ENCODE assay signal across 20 cellular contexts in the genomic region with DNA sequence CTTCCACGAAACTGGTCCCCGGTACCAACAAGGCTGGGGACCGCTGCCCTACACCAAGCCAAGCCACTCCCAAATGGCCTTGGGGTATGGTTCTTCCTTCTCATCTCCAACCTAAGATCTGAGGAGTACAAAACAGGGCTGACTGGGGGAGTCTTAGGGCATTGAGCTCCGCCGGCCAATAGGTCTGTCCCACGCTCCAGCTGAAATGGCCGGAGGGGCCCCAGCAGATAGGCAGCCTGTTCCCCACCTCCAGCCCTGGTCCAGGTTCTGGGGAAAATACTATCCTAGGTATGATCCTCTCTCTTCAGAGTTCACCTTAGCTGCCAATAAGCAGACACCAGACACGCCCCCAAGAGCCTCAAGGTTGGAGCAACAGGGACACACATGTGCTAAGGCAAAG.
A peak's percentile ranks its signal among the peaks of the same experiment; 100 is the strongest.
DNase-seq lines count a peak whose midpoint lies in the region; ATAC-seq and TF ChIP-seq lines count a peak whose summit lies in the region.
"Had no signal": no experiment of that assay in that cellular context is flagged by ENCODE, and none has a peak within 500 bp of the region (broad histone marks: within the 10 kb centered on the region; RNA-seq: fewer than 3 reads in every experiment).

No MANE protein-coding gene starts in this region.

- no peaks in the 10 kb centered on the region for H3K27me3 Mint-ChIP-seq in activated CD4-positive, alpha-beta memory T cell treated with anti-CD3 and anti-CD28 coated beads for 36 hours
- H3K27me3 Mint-ChIP-seq: CD8-positive, alpha-beta memory T cell had no signal

- peaks cover 25% of the 10 kb centered on the region for H3K9me1 ChIP-seq in IMR-90 (ENCODE audit: insufficient read depth, low read length)

- no peak overlapping the region for H4K8ac ChIP-seq in IMR-90 (ENCODE audit: low read depth in 2 of 2, low read length in 2 of 2)

- dilution Hi-C loops in IMR-90 (cut with HindIII; ENCODE audit: low sequenced_read_pairs, unreplicated experiment): no loop called here

- TF ChIP-seq RAD21 in IMR-90 (IDR thresholded peaks at IDR 0.05; ENCODE audit: low read length): no peak

- peaks cover 82% of the 10 kb centered on the region for H3K36me3 ChIP-seq in IMR-90 (ENCODE audit: control insufficient read depth, insufficient read depth, low read length)
- H3K36me3 ChIP-seq in RWPE2 (ENCODE audit: low read depth): peaks cover 100% of the 10 kb centered on the region
- H3K36me3 ChIP-seq in esophagus muscularis mucosa: peaks cover 70 to 92% (median 86%) of the 10 kb centered on the region in 4 donors
- no peaks in the 10 kb centered on the region for H3K36me3 ChIP-seq in Karpas-422 (ENCODE audit: insufficient read depth, low read length)

- no peaks in the 10 kb centered on the region for H3K9me3 Mint-ChIP-seq in stimulated activated effector memory CD8-positive, alpha-beta T cell treated with anti-CD3 and anti-CD28 coated beads, Interleukin-12 subunit alpha, Interleukin-12 subunit beta, amount 100 ng/mL, for 72 hours
- H3K9me3 Mint-ChIP-seq in activated CD4-positive, alpha-beta memory T cell treated with anti-CD3 and anti-CD28 coated beads for 36 hours: no peaks in the 10 kb centered on the region
- H3K9me3 Mint-ChIP-seq: CD8-positive, alpha-beta memory T cell; HFFc6 had no signal

- no peak overlapping the region for H2BK15ac ChIP-seq in IMR-90 (ENCODE audit: low read depth, low read length)

- H3K79me1 ChIP-seq in IMR-90 (ENCODE audit: low read depth in 1 of 2, low read length in 2 of 2): peaks cover 35 to 84% of the 10 kb centered on the region in 2 experiments

- WGBS in IMR-90 (ENCODE audit: extremely low coverage in 2 of 2, insufficient read length in 1 of 2), 2 experiments: no CpG with 5 or more reads among the region's 8 CpGs
- 94% methylated on average over 8 of the region's 8 CpGs for WGBS in esophagus muscularis mucosa

- H3K9me3 ChIP-seq in IMR-90 (ENCODE audit: control insufficient read depth, insufficient read depth, low read length) (no peaks in the 10 kb centered on the region), RWPE2 (ENCODE audit: severe bottlenecking) (no peaks in the 10 kb centered on the region), esophagus muscularis mucosa (no peaks in the 10 kb centered on the region), Karpas-422 (ENCODE audit: low read length) (no peaks in the 10 kb centered on the region)
- H3K9me3 ChIP-seq: MG63, SJCRH30 had no signal

- H3K4me3 Mint-ChIP-seq in stimulated activated effector memory CD8-positive, alpha-beta T cell treated with anti-CD3 and anti-CD28 coated beads, Interleukin-12 subunit alpha, Interleukin-12 subunit beta, amount 100 ng/mL, for 72 hours: no peak overlapping the region
- H3K4me3 Mint-ChIP-seq in activated CD4-positive, alpha-beta memory T cell treated with anti-CD3 and anti-CD28 coated beads for 36 hours: no peak overlapping the region
- H3K4me3 Mint-ChIP-seq: CD8-positive, alpha-beta memory T cell; HFFc6 had no signal

- no peak overlapping the region for H3K4ac ChIP-seq in IMR-90 (ENCODE audit: low read depth, low read length)

- DNase-seq in IMR-90 (no peak), RWPE2 (ENCODE audit: low spot score) (peak; percentile 40), esophagus muscularis mucosa (ENCODE audit: extremely low spot score) (no peak), NCI-H1694 (lab: John Stamatoyannopoulos, UW) (no peak), caudate nucleus (lab: John Stamatoyannopoulos, UW) (no peak), Karpas-422 (no peak)
- no peak for DNase-seq in stimulated activated effector memory CD8-positive, alpha-beta T cell treated with anti-CD3 and anti-CD28 coated beads, Interleukin-12 subunit alpha, Interleukin-12 subunit beta, amount 100 ng/mL, for 72 hours (ENCODE audit: low spot score in 2 of 2)
- no peak for DNase-seq in activated CD4-positive, alpha-beta memory T cell treated with anti-CD3 and anti-CD28 coated beads for 36 hours
- DNase-seq: CD8-positive, alpha-beta memory T cell; DND-41; GF-D8; HFFc6; KBM-7; MG63; NCI-H1105; NCI-H1930; NCI-H2171 treated with DMSO at 0.1 percent for 48 hours; NCI-H510A; SJCRH30 had no signal

- no TSS peak for BruUV-seq in IMR-90 (replicated peaks; lab: Mats Ljungman, UMichigan)

- peak overlapping the region; percentile 40 for H2AK9ac ChIP-seq in IMR-90 (replicated peaks; ENCODE audit: low read depth, low read length, poor library complexity)

- no peaks in the 10 kb centered on the region for H3K9me2 ChIP-seq in Karpas-422 (replicated peaks; ENCODE audit: insufficient read depth, low read length)

- TF ChIP-seq POLR2A in IMR-90 (IDR thresholded peaks at IDR 0.05; ENCODE audit: low read depth, low read length) (no peak), esophagus muscularis mucosa (IDR thresholded peaks at IDR 0.05; ENCODE audit: low read depth) (no peak)

- no peaks in the 10 kb centered on the region for H3K79me2 ChIP-seq in Karpas-422 (ENCODE audit: low read length)

- H2BK20ac ChIP-seq in IMR-90 (ENCODE audit: low read depth, low read length): no peak overlapping the region

- H3K4me2 ChIP-seq in IMR-90 (ENCODE audit: low read depth, low read length) (no peak overlapping the region), Karpas-422 (ENCODE audit: low read depth, low read length, poor library complexity, severe bottlenecking) (no peak overlapping the region)

- H3K4me1 Mint-ChIP-seq in stimulated activated effector memory CD8-positive, alpha-beta T cell treated with anti-CD3 and anti-CD28 coated beads, Interleukin-12 subunit alpha, Interleukin-12 subunit beta, amount 100 ng/mL, for 72 hours: no peaks in the 10 kb centered on the region
- no peaks in the 10 kb centered on the region for H3K4me1 Mint-ChIP-seq in activated CD4-positive, alpha-beta memory T cell treated with anti-CD3 and anti-CD28 coated beads for 36 hours (ENCODE audit: low read depth)
- H3K4me1 Mint-ChIP-seq: CD8-positive, alpha-beta memory T cell had no signal

- POLR2A ChIA-PET in IMR-90 (lab: Charles Lee; ENCODE audit: unreplicated experiment): no interaction called here
- POLR2A ChIA-PET in activated CD4-positive, alpha-beta memory T cell treated with anti-CD3 and anti-CD28 coated beads for 36 hours (lab: Charles Lee): no interaction called here

- H3K27ac ChIP-seq in IMR-90 (ENCODE audit: insufficient read depth, low read length) (no peak overlapping the region), RWPE2 (ENCODE audit: poor library complexity, severe bottlenecking) (no peak overlapping the region), esophagus muscularis mucosa (replicated peaks in 1 of 4) (peak overlapping the region; percentile 83 to 98 (median 93)), caudate nucleus (ENCODE audit: low read depth, low read length) (no peak overlapping the region), Karpas-422 (ENCODE audit: low read length) (no peak overlapping the region)
- H3K27ac ChIP-seq: HL-60, SJCRH30 had no signal

- H3K36me3 Mint-ChIP-seq in stimulated activated effector memory CD8-positive, alpha-beta T cell treated with anti-CD3 and anti-CD28 coated beads, Interleukin-12 subunit alpha, Interleukin-12 subunit beta, amount 100 ng/mL, for 72 hours: peaks cover under 1% of the 10 kb centered on the region
- peaks cover 10% of the 10 kb centered on the region for H3K36me3 Mint-ChIP-seq in activated CD4-positive, alpha-beta memory T cell treated with anti-CD3 and anti-CD28 coated beads for 36 hours

- H3K23ac ChIP-seq in IMR-90 (ENCODE audit: low read depth, low read length): no peak overlapping the region

- no peak overlapping the region for H2AK5ac ChIP-seq in IMR-90 (ENCODE audit: low read depth, low read length)

- CTCF ChIA-PET in IMR-90 (lab: Yijun Ruan, JAX): no interaction called here
- CTCF ChIA-PET in activated CD4-positive, alpha-beta memory T cell treated with anti-CD3 and anti-CD28 coated beads for 36 hours (lab: Charles Lee): interaction anchor here (1.1 kb wide), 1 partner anchor 219 kb away, joined by 3 read pairs; no protein-coding TSS in a partner anchor

- no peak overlapping the region for H3K9ac ChIP-seq in IMR-90 (ENCODE audit: low read depth, low read length)
- no peak overlapping the region for H3K9ac ChIP-seq in Karpas-422 (ENCODE audit: low read length)

- in situ Hi-C loops in IMR-90 (cut with MboI; ENCODE audit: low sequenced_read_pairs): no loop called here

- ATAC-seq in IMR-90 (ENCODE audit: low read depth): no peak
- no peak for ATAC-seq in RWPE2 (ENCODE audit: low read depth)
- ATAC-seq in stimulated activated effector memory CD8-positive, alpha-beta T cell treated with anti-CD3 and anti-CD28 coated beads, Interleukin-12 subunit alpha, Interleukin-12 subunit beta, amount 100 ng/mL, for 72 hours: no peak

- no peak overlapping the region for H2BK5ac ChIP-seq in IMR-90 (ENCODE audit: low read depth, low read length, poor library complexity, severe bottlenecking)

- no peak overlapping the region for H2BK120ac ChIP-seq in IMR-90 (ENCODE audit: low read depth, low read length)

- no peak overlapping the region for H4K5ac ChIP-seq in IMR-90 (ENCODE audit: low read depth, low read length)

- no peaks in the 10 kb centered on the region for H3K27me3 ChIP-seq in IMR-90 (ENCODE audit: control insufficient read depth, insufficient read depth, low read length)
- H3K27me3 ChIP-seq in RWPE2 (ENCODE audit: insufficient read depth, poor library complexity, severe bottlenecking): no peaks in the 10 kb centered on the region
- H3K27me3 ChIP-seq in esophagus muscularis mucosa: no peaks in the 10 kb centered on the region
- no peaks in the 10 kb centered on the region for H3K27me3 ChIP-seq in Karpas-422 (ENCODE audit: low read length)
- H3K27me3 ChIP-seq: MG63, SJCRH30 had no signal

- H3K4me3 ChIP-seq in IMR-90 (ENCODE audit: insufficient read depth, low read depth, low read length): no peak overlapping the region
- no peak overlapping the region for H3K4me3 ChIP-seq in RWPE2 (ENCODE audit: severe bottlenecking)
- no peak overlapping the region for H3K4me3 ChIP-seq in esophagus muscularis mucosa
- H3K4me3 ChIP-seq in Karpas-422 (ENCODE audit: low read length): no peak overlapping the region
- H3K4me3 ChIP-seq: MG63, SJCRH30 had no signal

- no peak for TF ChIP-seq EP300 in esophagus muscularis mucosa (IDR thresholded peaks at IDR 0.05)

- H3K27ac Mint-ChIP-seq in stimulated activated effector memory CD8-positive, alpha-beta T cell treated with anti-CD3 and anti-CD28 coated beads, Interleukin-12 subunit alpha, Interleukin-12 subunit beta, amount 100 ng/mL, for 72 hours: peak overlapping the region; percentile 35
- H3K27ac Mint-ChIP-seq in activated CD4-positive, alpha-beta memory T cell treated with anti-CD3 and anti-CD28 coated beads for 36 hours: no peak overlapping the region
- H3K27ac Mint-ChIP-seq: CD8-positive, alpha-beta memory T cell had no signal

- H4K20me1 ChIP-seq in IMR-90 (ENCODE audit: insufficient read depth, low read length): peaks cover 90% of the 10 kb centered on the region
- no peaks in the 10 kb centered on the region for H4K20me1 ChIP-seq in Karpas-422 (ENCODE audit: insufficient read depth, low read depth, low read length)

- H3K18ac ChIP-seq in IMR-90 (ENCODE audit: low read depth, low read length): no peak overlapping the region

- intact Hi-C loops in IMR-90 (cut with micrococcal nuclease): no loop called here
- intact Hi-C loops in esophagus muscularis mucosa (cut with DNase I): no loop called here
- intact Hi-C loops in activated CD4-positive, alpha-beta memory T cell treated with anti-CD3 and anti-CD28 coated beads for 36 hours (cut with micrococcal nuclease): no loop called here

- H3K56ac ChIP-seq in IMR-90 (ENCODE audit: extremely low read depth, insufficient read depth, low read length): no peak overlapping the region; the same call in 1 of the 2 replicates

- no peak overlapping the region for H2AFZ ChIP-seq in IMR-90 (replicated peaks; ENCODE audit: low read length, poor library complexity)
- no peak overlapping the region for H2AFZ ChIP-seq in Karpas-422 (ENCODE audit: low read length)

- no peak for TF ChIP-seq CTCF in IMR-90 (conservative IDR thresholded peaks at IDR 0.05; ENCODE audit: low read depth, low read length)
- no peak for TF ChIP-seq CTCF in RWPE2 (IDR thresholded peaks at IDR 0.05; ENCODE audit: poor library complexity, severe bottlenecking)
- no peak for TF ChIP-seq CTCF in esophagus muscularis mucosa (IDR thresholded peaks at IDR 0.05)

- H3K4me1 ChIP-seq in IMR-90 (ENCODE audit: control insufficient read depth, insufficient read depth, low read length) (peaks cover 20% of the 10 kb centered on the region), RWPE2 (ENCODE audit: insufficient read depth, poor library complexity, severe bottlenecking) (peaks cover 19% of the 10 kb centered on the region), esophagus muscularis mucosa (peaks cover 21 to 93% (median 78%) of the 10 kb centered on the region in 4 donors), Karpas-422 (ENCODE audit: low read length) (no peaks in the 10 kb centered on the region)
- H3K4me1 ChIP-seq: SJCRH30 had no signal

- H4K91ac ChIP-seq in IMR-90 (ENCODE audit: insufficient read depth, low read depth, low read length): no peak overlapping the region

- no peak overlapping the region for H3K14ac ChIP-seq in IMR-90 (replicated peaks; ENCODE audit: low read depth, low read length)

Comparison
In these comparisons a context has a peak if more than half of its experiments do, and no peak if none do; other contexts are left out.
1. H3K27ac ChIP-seq: peak in esophagus muscularis mucosa (4 of 4); none in IMR-90 (single experiment), RWPE2 (single experiment), caudate nucleus (single experiment) and Karpas-422 (single experiment).